Comparison of ENCODE assay signal across 15 cellular contexts in genomic region chr11:85967457-85967856, GRCh38.
A peak's percentile ranks its signal among the peaks of the same experiment; 100 is the strongest.
DNase-seq lines count a peak whose midpoint lies in the region; ATAC-seq and TF ChIP-seq lines count a peak whose summit lies in the region.
"Had no signal": no experiment of that assay in that cellular context is flagged by ENCODE, and none has a peak within 500 bp of the region (broad histone marks: within the 10 kb centered on the region; RNA-seq: fewer than 3 reads in every experiment).

No MANE protein-coding gene starts in this region.

- H3K36me3 Mint-ChIP-seq in CD8-positive, alpha-beta T cell, result peaks cover 87% of the 10 kb centered on the region
- peaks cover 45% of the 10 kb centered on the region for H3K36me3 Mint-ChIP-seq in HFFc6 (ENCODE audit: low read depth)
- H3K36me3 Mint-ChIP-seq in effector memory CD8-positive, alpha-beta T cell (ENCODE audit: insufficient read depth), result peaks cover 78% of the 10 kb centered on the region

- no peak for TF ChIP-seq CTCF in CD8-positive, alpha-beta T cell (IDR thresholded peaks at IDR 0.05)
- TF ChIP-seq CTCF in HFFc6 (IDR thresholded peaks at IDR 0.05), result no peak

- no peaks in the 10 kb centered on the region for H3K27me3 ChIP-seq in CD8-positive, alpha-beta T cell (ENCODE audit: insufficient read depth, low read length)
- H3K27me3 ChIP-seq in effector memory CD4-positive, alpha-beta T cell (replicated peaks; ENCODE audit: control insufficient read depth, insufficient read depth, low read length, poor library complexity, severe bottlenecking), result no peaks in the 10 kb centered on the region
- H3K27me3 ChIP-seq: tibial artery had no signal

- intact Hi-C loops in CD8-positive, alpha-beta T cell (cut with DNase I, micrococcal nuclease), result loop anchor here in 1 of 2 experiments (5.0 kb wide), 2 partner anchors 95 to 275 kb away; no protein-coding TSS in a partner anchor

- H3K27ac Mint-ChIP-seq in CD8-positive, alpha-beta T cell, result peak overlapping the region; percentile 81
- H3K27ac Mint-ChIP-seq in HFFc6, result peak overlapping the region; percentile 38
- peak overlapping the region; percentile 75 to 90 for H3K27ac Mint-ChIP-seq in effector memory CD8-positive, alpha-beta T cell
- H3K27ac Mint-ChIP-seq: B cell had no signal

- POLR2A ChIA-PET in CD8-positive, alpha-beta T cell (lab: Charles Lee), result no interaction called here

- peaks cover 13% of the 10 kb centered on the region for H3K4me1 Mint-ChIP-seq in CD8-positive, alpha-beta T cell (ENCODE audit: low read depth)
- H3K4me1 Mint-ChIP-seq in HFFc6 (ENCODE audit: low read depth), result peaks cover 47% of the 10 kb centered on the region
- peaks cover 19 to 49% of the 10 kb centered on the region in 2 donors for H3K4me1 Mint-ChIP-seq in effector memory CD8-positive, alpha-beta T cell (ENCODE audit: low read depth in 2 of 2)
- H3K4me1 Mint-ChIP-seq: B cell had no signal

- no peaks in the 10 kb centered on the region for H3K4me1 ChIP-seq in CD8-positive, alpha-beta T cell (ENCODE audit: insufficient read depth, low read length)
- H3K4me1 ChIP-seq in effector memory CD4-positive, alpha-beta T cell (ENCODE audit: control insufficient read depth, insufficient read depth, low read length, poor library complexity, severe bottlenecking), result no peaks in the 10 kb centered on the region

- H3K4me3 ChIP-seq in CD8-positive, alpha-beta T cell (ENCODE audit: low read depth, low read length), result no peak overlapping the region
- H3K4me3 ChIP-seq in effector memory CD4-positive, alpha-beta T cell (ENCODE audit: insufficient read depth, low read depth, low read length, poor library complexity, severe bottlenecking), result no peak overlapping the region
- H3K4me3 ChIP-seq: tibial artery had no signal

- no peaks in the 10 kb centered on the region for H3K9me3 ChIP-seq in CD8-positive, alpha-beta T cell (ENCODE audit: low read length)
- no peaks in the 10 kb centered on the region for H3K9me3 ChIP-seq in effector memory CD4-positive, alpha-beta T cell (ENCODE audit: control insufficient read depth, low read length)
- H3K9me3 ChIP-seq: tibial artery had no signal

- DNase-seq in CD8-positive, alpha-beta T cell, result no peak
- DNase-seq in HFFc6 (no peak), pons (ENCODE audit: low spot score) (peak; percentile 84), DMS114 treated with DMSO at 0.1 percent for 48 hours (lab: John Stamatoyannopoulos, UW; ENCODE audit: unreplicated experiment) (no peak), NCI-H1092 treated with DMSO at 0.1 percent for 48 hours (lab: John Stamatoyannopoulos, UW) (no peak)
- DNase-seq in effector memory CD8-positive, alpha-beta T cell, result no peak
- no peak for DNase-seq in effector memory CD4-positive, alpha-beta T cell
- DNase-seq: DMS 273 treated with DMSO at 0.1 percent for 48 hours; GOT3; NCI-H2081; SHP77 treated with DMSO at 0.1 percent for 48 hours; stimulated activated CD4-positive, alpha-beta T cell treated with anti-CD3 and anti-CD28 coated beads, Interleukin-4, amount 100 ng/mL, for 1 hour; tibial artery had no signal

- no peak overlapping the region for H3K4me3 Mint-ChIP-seq in CD8-positive, alpha-beta T cell
- H3K4me3 Mint-ChIP-seq in HFFc6, result no peak overlapping the region; the same call in 1 of the 2 replicates
- no peak overlapping the region for H3K4me3 Mint-ChIP-seq in effector memory CD8-positive, alpha-beta T cell
- H3K4me3 Mint-ChIP-seq: B cell had no signal

- H3K27me3 Mint-ChIP-seq in CD8-positive, alpha-beta T cell (ENCODE audit: low read depth), result no peaks in the 10 kb centered on the region
- no peaks in the 10 kb centered on the region for H3K27me3 Mint-ChIP-seq in HFFc6 (ENCODE audit: insufficient read depth)
- H3K27me3 Mint-ChIP-seq in effector memory CD8-positive, alpha-beta T cell, result no peaks in the 10 kb centered on the region
- H3K27me3 Mint-ChIP-seq: B cell had no signal

- peaks cover 36% of the 10 kb centered on the region for H3K36me3 ChIP-seq in CD8-positive, alpha-beta T cell (ENCODE audit: insufficient read depth, low read length)
- H3K36me3 ChIP-seq in effector memory CD4-positive, alpha-beta T cell (ENCODE audit: control insufficient read depth, insufficient read depth, low read length), result peaks cover 30% of the 10 kb centered on the region

- no peaks in the 10 kb centered on the region for H3K9me3 Mint-ChIP-seq in CD8-positive, alpha-beta T cell
- no peaks in the 10 kb centered on the region for H3K9me3 Mint-ChIP-seq in HFFc6
- no peaks in the 10 kb centered on the region for H3K9me3 Mint-ChIP-seq in effector memory CD8-positive, alpha-beta T cell

- ATAC-seq in CD8-positive, alpha-beta T cell, result no peak
- no peak for ATAC-seq in effector memory CD8-positive, alpha-beta T cell (replicated peaks)

- no peak overlapping the region for H3K27ac ChIP-seq in CD8-positive, alpha-beta T cell (ENCODE audit: low read depth, low read length)
- no peak overlapping the region for H3K27ac ChIP-seq in effector memory CD4-positive, alpha-beta T cell (ENCODE audit: insufficient read depth, low read length, poor library complexity, severe bottlenecking)
- H3K27ac ChIP-seq: HL-60, tibial artery had no signal

- CTCF ChIA-PET in CD8-positive, alpha-beta T cell (lab: Charles Lee), result no interaction called here
